1 cellular context compared by ENCODE assay signal in the genomic region with DNA sequence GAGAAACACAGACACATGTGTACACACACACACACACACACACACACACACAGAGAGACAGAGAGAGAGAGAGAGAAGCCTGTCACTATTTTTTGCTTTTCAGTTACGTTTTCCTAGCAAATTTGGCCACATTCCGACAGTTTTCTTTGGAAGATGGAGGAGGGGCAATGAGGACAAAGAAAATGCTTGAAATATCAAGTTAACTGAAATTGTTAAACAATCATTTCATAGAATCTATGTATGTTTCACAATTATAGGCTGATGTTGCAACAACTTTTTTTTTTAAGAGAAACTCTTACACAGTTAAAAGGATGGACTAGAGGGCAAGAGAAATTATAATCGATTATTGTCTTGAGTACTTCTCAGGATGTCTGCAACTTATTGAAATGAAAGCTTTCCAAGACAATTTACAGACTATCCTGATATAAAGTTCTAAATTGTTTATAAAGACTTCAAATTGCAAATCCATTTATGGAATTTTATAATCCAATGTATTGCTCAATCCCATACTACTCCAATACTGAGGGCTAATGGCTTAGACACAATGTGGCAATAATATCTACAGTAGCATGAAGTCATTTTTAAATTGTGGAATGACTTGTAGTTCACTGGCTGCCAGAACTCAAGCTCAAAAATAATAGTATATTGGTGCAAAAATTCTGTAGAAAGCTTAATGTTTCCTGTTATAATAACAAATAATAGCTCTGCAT.
TF ChIP-seq lines count a peak whose summit lies in the region.

No MANE protein-coding gene starts in this region.

TF ChIP-seq in K562, 482 proteins besides CTCF, POLR2A, EP300 and RAD21 (continued from another document):
- TF ChIP-seq CEBPG (CRISPR knock-in tag; IDR thresholded peaks at IDR 0.05), result no peak
- 0 out of 4 replicates have a peak, but pooled peaks of 1 of the 2 experiments have one; percentile 20 for TF ChIP-seq CEBPG (tag; conservative IDR thresholded peaks at IDR 0.05 in 1 of 2, IDR thresholded peaks at IDR 0.05 in 1 of 2)
